Comparison of ENCODE assay signal across 10 cellular contexts in genomic region chr12:1692895-1693294, GRCh38. TPM values are rescaled to one million over a fixed set of nuclear protein-coding genes. Genes with fewer than 3 reads are reported as not detected.
DNase-seq lines count a peak whose midpoint lies in the region; ATAC-seq and TF ChIP-seq lines count a peak whose summit lies in the region.
"Had no signal": no experiment of that assay in that cellular context is flagged by ENCODE, and none has a peak within 500 bp of the region (broad histone marks: within the 10 kb centered on the region; RNA-seq: fewer than 3 reads in every experiment).

No MANE protein-coding gene starts in this region.

- H3K27ac Mint-ChIP-seq in activated naive CD4-positive, alpha-beta T cell treated with anti-CD3 and anti-CD28 coated beads, Interleukin-2, amount 50 U/mL, for 24 hours = no peak overlapping the region
- no peak overlapping the region for H3K27ac Mint-ChIP-seq in brain

- peak overlapping the region; percentile 44 for H3K27ac ChIP-seq in substantia nigra (ENCODE audit: low read depth, low read length, poor library complexity, severe bottlenecking)

- DNase-seq in activated naive CD4-positive, alpha-beta T cell (lab: John Stamatoyannopoulos, UW) = no peak
- DNase-seq in NOMO-1 (lab: John Stamatoyannopoulos, UW; ENCODE audit: unreplicated experiment in 2 of 2) (peak; percentile 75 to 85), substantia nigra (lab: John Stamatoyannopoulos, UW) (no peak), retina (no peak), NCI-H524 treated with DMSO at 0.1 percent for 48 hours (lab: John Stamatoyannopoulos, UW) (no peak)
- DNase-seq: caudate nucleus had no signal

- no peak for ATAC-seq in GM21717 (IDR thresholded peaks at IDR 0.05; ENCODE audit: unreplicated experiment)
- ATAC-seq: Right ventricle myocardium inferior had no signal

- no peaks in the 10 kb centered on the region for H3K27me3 Mint-ChIP-seq in activated naive CD4-positive, alpha-beta T cell treated with anti-CD3 and anti-CD28 coated beads, Interleukin-2, amount 50 U/mL, for 24 hours
- peaks cover 25% of the 10 kb centered on the region for H3K27me3 Mint-ChIP-seq in brain

- no peak for TF ChIP-seq CTCF in brain (conservative IDR thresholded peaks at IDR 0.05)

- H3K9me3 Mint-ChIP-seq in activated naive CD4-positive, alpha-beta T cell treated with anti-CD3 and anti-CD28 coated beads, Interleukin-2, amount 50 U/mL, for 24 hours = no peaks in the 10 kb centered on the region
- no peaks in the 10 kb centered on the region for H3K9me3 Mint-ChIP-seq in brain

- H3K4me3 Mint-ChIP-seq in activated naive CD4-positive, alpha-beta T cell treated with anti-CD3 and anti-CD28 coated beads, Interleukin-2, amount 50 U/mL, for 24 hours = peak overlapping the region; percentile 59
- peak overlapping the region; percentile 58 to 100 (median 85) for H3K4me3 Mint-ChIP-seq in brain

- H3K36me3 Mint-ChIP-seq in activated naive CD4-positive, alpha-beta T cell treated with anti-CD3 and anti-CD28 coated beads, Interleukin-2, amount 50 U/mL, for 24 hours = peaks cover 2% of the 10 kb centered on the region
- peaks cover 18% of the 10 kb centered on the region for H3K36me3 Mint-ChIP-seq in brain

- peaks cover 66% of the 10 kb centered on the region for H3K4me1 Mint-ChIP-seq in activated naive CD4-positive, alpha-beta T cell treated with anti-CD3 and anti-CD28 coated beads, Interleukin-2, amount 50 U/mL, for 24 hours
- peaks cover 67% of the 10 kb centered on the region for H3K4me1 Mint-ChIP-seq in brain

RNA-seq across cellular contexts. Expression of gene ADIPOR2, which starts 2.0 kb away (rescaled TPM):
- 49.1 TPM for polyA plus RNA-seq in brain (ENCODE audit: insufficient read depth, low read depth, low replicate concordance)

Comparison
In these comparisons a context has a peak if more than half of its experiments do, and no peak if none do; other contexts are left out.
1. DNase-seq: peak in NOMO-1 (2 of 2); none in activated naive CD4-positive, alpha-beta T cell (0 of 4), substantia nigra (0 of 49), retina (single experiment) and NCI-H524 treated with DMSO at 0.1 percent for 48 hours (single experiment).